12 cellular contexts compared by ENCODE assay signal in the genomic region with DNA sequence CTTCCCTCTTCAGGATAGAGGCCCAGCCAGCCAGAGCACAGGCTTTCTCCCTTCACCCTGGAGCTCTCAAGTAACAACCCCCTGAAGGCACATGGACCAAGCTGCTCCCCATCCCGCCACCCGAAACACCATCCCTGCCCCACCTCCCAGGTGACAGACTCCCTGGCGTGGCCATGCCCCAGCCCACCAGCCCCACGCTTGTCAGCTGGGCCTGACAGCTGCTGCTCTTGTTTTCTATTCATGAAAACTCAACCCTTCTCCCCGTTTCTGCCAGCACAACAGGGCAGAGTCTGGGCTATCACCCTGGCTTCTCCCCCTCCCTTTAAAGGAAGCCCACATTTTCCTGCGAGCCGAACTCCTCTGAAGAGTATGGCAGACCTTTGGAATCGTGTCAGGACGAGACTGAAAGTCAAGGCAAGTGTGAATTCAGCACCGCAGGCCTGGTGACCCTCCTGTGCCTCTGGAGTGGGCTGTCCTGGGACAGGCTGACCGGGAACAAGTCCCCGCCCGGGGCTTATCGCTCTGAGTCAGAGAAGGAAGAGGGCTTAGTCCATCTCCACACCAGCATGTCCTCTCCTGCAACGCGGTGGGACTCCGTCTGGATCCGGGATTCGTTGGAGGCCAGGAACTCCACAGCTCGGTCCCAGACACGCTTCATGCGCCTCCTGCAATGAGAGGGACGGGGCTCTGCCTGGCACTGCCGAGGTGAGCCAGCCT. TPM values are rescaled to one million over a fixed set of nuclear protein-coding genes. Genes with fewer than 3 reads are reported as not detected.
DNase-seq lines count a peak whose midpoint lies in the region; ATAC-seq and TF ChIP-seq lines count a peak whose summit lies in the region.
"Had no signal": no experiment of that assay in that cellular context is flagged by ENCODE, and none has a peak within 500 bp of the region (broad histone marks: within the 10 kb centered on the region; RNA-seq: fewer than 3 reads in every experiment).

No MANE protein-coding gene starts in this region.

- H3K4me2 ChIP-seq in PC-3 (ENCODE audit: low read length) (no peak overlapping the region), neuronal stem cell (ENCODE audit: insufficient read depth, low read length, poor library complexity, severe bottlenecking) (no peak overlapping the region)

- H3K79me1 ChIP-seq in neuronal stem cell (ENCODE audit: low read depth, low read length) = no peaks in the 10 kb centered on the region

- H3K4me1 ChIP-seq in PC-3 (ENCODE audit: insufficient read depth, low read length) (peaks cover 2% of the 10 kb centered on the region; the same call in 1 of the 2 replicates), neuronal stem cell (ENCODE audit: control insufficient read depth in 2 of 2, insufficient read depth in 1 of 2, low read depth in 1 of 2, low read length in 2 of 2) (peaks cover 10 to 12% of the 10 kb centered on the region in 2 donors)
- H3K4me1 ChIP-seq: Caco-2 had no signal

- H4K20me1 ChIP-seq in PC-3 (ENCODE audit: low read length) = no peaks in the 10 kb centered on the region

- H3K9me2 ChIP-seq in PC-3 (replicated peaks; ENCODE audit: low read length) = no peaks in the 10 kb centered on the region

- H4K8ac ChIP-seq in neuronal stem cell (ENCODE audit: low read depth, low read length) = no peak overlapping the region

- no peak overlapping the region for H2BK5ac ChIP-seq in neuronal stem cell (ENCODE audit: low read length)

- H3K27ac ChIP-seq in AG04450 (ENCODE audit: low read depth, low read length) (peak overlapping the region; percentile 98), PC-3 (ENCODE audit: low read length) (no peak overlapping the region), neuronal stem cell (replicated peaks; ENCODE audit: low read length) (no peak overlapping the region)

- H3K27me3 ChIP-seq in AG04450 (ENCODE audit: control insufficient read depth, insufficient read depth, low read length) = no peaks in the 10 kb centered on the region
- no peaks in the 10 kb centered on the region for H3K27me3 ChIP-seq in PC-3 (ENCODE audit: low read length)
- H3K27me3 ChIP-seq in neuronal stem cell (ENCODE audit: control insufficient read depth in 3 of 3, insufficient read depth in 3 of 3, low read depth in 1 of 3, low read length in 3 of 3) = no peaks in the 10 kb centered on the region

- H3K79me2 ChIP-seq in PC-3 (ENCODE audit: low read length) = no peaks in the 10 kb centered on the region

- H3K36me3 ChIP-seq in PC-3 (ENCODE audit: low read depth, low read length) (peaks cover 24% of the 10 kb centered on the region), neuronal stem cell (replicated peaks in 1 of 2; ENCODE audit: control insufficient read depth in 2 of 2, insufficient read depth in 2 of 2, low read length in 2 of 2) (peaks cover 34 to 49% of the 10 kb centered on the region in 2 donors)

- peaks cover 1% of the 10 kb centered on the region; the same call in 1 of the 2 replicates for H3K9me3 ChIP-seq in AG04450 (ENCODE audit: control insufficient read depth, insufficient read depth, low read length)
- H3K9me3 ChIP-seq in PC-3 (ENCODE audit: low read length) = no peaks in the 10 kb centered on the region
- H3K9me3 ChIP-seq in neuronal stem cell (replicated peaks in 1 of 2; ENCODE audit: control insufficient read depth in 2 of 2, insufficient read depth in 1 of 2, low read depth in 1 of 2, low read length in 2 of 2) = no peaks in the 10 kb centered on the region
- H3K9me3 ChIP-seq: Caco-2 had no signal

- ATAC-seq in PC-3 = no peak
- ATAC-seq in GM18867 (IDR thresholded peaks at IDR 0.05; ENCODE audit: unreplicated experiment) = no peak

- POLR2A ChIA-PET in AG04450 (lab: Yijun Ruan, JAX) (interaction anchor here (1.2 to 2.8 kb wide), 10 partner anchors 10 to 373 kb away, joined by 4 to 15 read pairs (median 10); a partner anchor contains a TSS), PC-3 (lab: Charles Lee; ENCODE audit: unreplicated experiment) (no interaction called here)

- intact Hi-C loops in PC-3 (cut with micrococcal nuclease) = no loop called here

- no peak overlapping the region for H2BK12ac ChIP-seq in neuronal stem cell (ENCODE audit: low read length)

- no peak overlapping the region for H2BK120ac ChIP-seq in neuronal stem cell (ENCODE audit: low read depth, low read length)

- H3K18ac ChIP-seq in neuronal stem cell (ENCODE audit: low read length) = peak overlapping the region; percentile 9

- no peak overlapping the region for H3K14ac ChIP-seq in neuronal stem cell (ENCODE audit: low read length)

- H3K23ac ChIP-seq in neuronal stem cell (ENCODE audit: low read depth, low read length, poor library complexity) = no peak overlapping the region

- H3F3A ChIP-seq in PC-3 (ENCODE audit: low read length, unreplicated experiment) = no peaks in the 10 kb centered on the region

- DNase-seq in AG04450 (ENCODE audit: low read depth, low spot score) (no peak), PC-3 (no peak), epithelial cell of esophagus (ENCODE audit: low read depth) (peak; percentile 61), neuronal stem cell (ENCODE audit: low spot score) (no peak), NCI-H1092 treated with DMSO at 0.1 percent for 48 hours (lab: John Stamatoyannopoulos, UW) (no peak), KG1 (lab: John Stamatoyannopoulos, UW) (no peak), cerebellum (ENCODE audit: low spot score) (no peak)

- WGBS in neuronal stem cell (ENCODE audit: extremely low coverage in 2 of 2, insufficient read length in 2 of 2, insufficient replicate concordance in 1 of 2), 2 donors = no CpG with 5 or more reads among the region's 24 CpGs

- BruUV-seq in PC-3 (replicated peaks; lab: Mats Ljungman, UMichigan) = TSS peak; percentile 33

- H2AFZ ChIP-seq in PC-3 (ENCODE audit: low read length) (no peak overlapping the region), neuronal stem cell (ENCODE audit: low read length) (no peak overlapping the region)

- no peak for TF ChIP-seq CTCF in AG04450 (IDR thresholded peaks at IDR 0.05; ENCODE audit: low read depth, low read length)
- TF ChIP-seq CTCF in PC-3 (conservative IDR thresholded peaks at IDR 0.05; ENCODE audit: low read depth, low read length) = no peak
- TF ChIP-seq CTCF in epithelial cell of esophagus (IDR thresholded peaks at IDR 0.05; ENCODE audit: insufficient read depth, low read depth, low read length, missing control alignments) = no peak

- no peak overlapping the region for H4K91ac ChIP-seq in neuronal stem cell (ENCODE audit: low read depth, low read length, poor library complexity)

- no peak overlapping the region for H3K4ac ChIP-seq in neuronal stem cell (ENCODE audit: low read length)

- H2BK15ac ChIP-seq in neuronal stem cell (ENCODE audit: low read length) = no peak overlapping the region

- no peak overlapping the region for H3K9ac ChIP-seq in PC-3 (ENCODE audit: low read length)
- peak overlapping the region; percentile 79 for H3K9ac ChIP-seq in neuronal stem cell (ENCODE audit: low read depth, low read length, poor library complexity)

- H2AK5ac ChIP-seq in neuronal stem cell (ENCODE audit: low read depth, low read length) = no peak overlapping the region

- peak overlapping the region; percentile 27 for H3K4me3 ChIP-seq in AG04450 (ENCODE audit: low read depth, low read length)
- no peak overlapping the region for H3K4me3 ChIP-seq in PC-3 (ENCODE audit: low read length)
- no peak overlapping the region for H3K4me3 ChIP-seq in epithelial cell of esophagus (ENCODE audit: low read length)
- no peak overlapping the region for H3K4me3 ChIP-seq in neuronal stem cell (ENCODE audit: low read length in 2 of 2)

- CTCF ChIA-PET in AG04450 (lab: Charles Lee) = interaction anchor here (0.6 to 3.6 kb wide), 17 partner anchors 8 to 383 kb away, joined by 3 to 57 read pairs (median 8); a partner anchor contains a TSS
- CTCF ChIA-PET in PC-3 (lab: Charles Lee) = interaction anchor here (0.5 to 1.3 kb wide), 4 partner anchors 17 to 255 kb away, joined by 3 to 8 read pairs (median 4); a partner anchor contains a TSS

RNA-seq across cellular contexts. Expression of a gene that starts 16.7 kb away (rescaled TPM):
- 47.4 and 53.9 TPM in 2 replicates for polyA plus RNA-seq in AG04450 (2011; rRNA removed)
- 47.0 and 48.2 TPM in 2 replicates for polyA minus RNA-seq in AG04450 (2011; rRNA and poly(A)+ RNA removed)
- total RNA-seq in PC-3 (2014; rRNA removed) = 54.5 and 83.6 TPM in 2 replicates
- 30.6 TPM for polyA plus RNA-seq in neuronal stem cell (2013, experiment 1 of 2)
- 30.2 TPM for polyA plus RNA-seq in neuronal stem cell (2013, experiment 2 of 2)
- 37.0 TPM for total RNA-seq in cerebellum

RNA-seq across cellular contexts. Expression of a gene that starts 25.6 kb away (rescaled TPM):
- 1.1 and 1.6 TPM in 2 replicates for polyA plus RNA-seq in AG04450 (2011; rRNA removed)
- 0.91 and 2.1 TPM in 2 replicates for polyA minus RNA-seq in AG04450 (2011; rRNA and poly(A)+ RNA removed)
- total RNA-seq in PC-3 (2014; rRNA removed) = not detected in 2 replicates
- polyA plus RNA-seq in neuronal stem cell (2013, experiment 1 of 2) = 1.7 TPM
- 1.4 TPM for polyA plus RNA-seq in neuronal stem cell (2013, experiment 2 of 2)
- 0.27 TPM for total RNA-seq in cerebellum
- total RNA-seq: activated CD8-positive, alpha-beta memory T cell treated with anti-CD3 and anti-CD28 coated beads, Interleukin-2, amount 10 ng/mL, durations not matched to agents 7 days and 5 days; dermis microvascular lymphatic vessel endothelial cell had no signal

RNA-seq across cellular contexts. Expression of a gene that starts 31.5 kb away (rescaled TPM):
- not detected in 2 replicates for polyA plus RNA-seq in AG04450 (2011; rRNA removed)
- not detected in 2 replicates for polyA minus RNA-seq in AG04450 (2011; rRNA and poly(A)+ RNA removed)
- total RNA-seq in PC-3 (2014; rRNA removed) = not detected in 2 replicates
- polyA plus RNA-seq in neuronal stem cell (2013, experiment 1 of 2) = not detected
- not detected for polyA plus RNA-seq in neuronal stem cell (2013, experiment 2 of 2)
- not detected for total RNA-seq in cerebellum
- total RNA-seq: activated CD8-positive, alpha-beta memory T cell treated with anti-CD3 and anti-CD28 coated beads, Interleukin-2, amount 10 ng/mL, durations not matched to agents 7 days and 5 days; Caco-2; dermis microvascular lymphatic vessel endothelial cell; kidney epithelial cell had no signal
